ENCODE assay signal across 3 cellular contexts in genomic region chr11:57932105-57932504, GRCh38.
"Had no signal": no experiment of that assay in that cellular context is flagged by ENCODE, and none has a peak within 500 bp of the region (broad histone marks: within the 10 kb centered on the region; RNA-seq: fewer than 3 reads in every experiment).

No MANE protein-coding gene starts in this region.

- ATAC-seq: GM12878 had no signal

- DNase-seq: GDM1, GF-D8 had no signal

- H3K4me3 ChIP-seq: GM12878 had no signal
